17 cellular contexts compared by ENCODE assay signal in genomic region chr3:159238646-159239045, GRCh38.
"Had no signal": no experiment of that assay in that cellular context is flagged by ENCODE, and none has a peak within 500 bp of the region (broad histone marks: within the 10 kb centered on the region; RNA-seq: fewer than 3 reads in every experiment).

No MANE protein-coding gene starts in this region.

- H3K4me1 ChIP-seq: heart right ventricle, parathyroid adenoma, tibial artery had no signal

- H3K27ac Mint-ChIP-seq: activated CD4-positive, alpha-beta T cell treated with anti-CD3 and anti-CD28 coated beads, Interleukin-2, amount 10 ng/mL, durations not matched to agents 7 days and 5 days; activated naive CD8-positive, alpha-beta T cell; activated T-cell treated with anti-CD3 and anti-CD28 coated beads, Interleukin-2, amount 50 U/mL, for 72 hours; naive thymus-derived CD4-positive, alpha-beta T cell; stimulated activated memory B cell treated with anti-CD40 and anti-IgM and Interleukin-4, amounts not matched to agents 10 μg/mL and 1 μg/mL and 100 μg/mL, for 72 hours had no signal

- ATAC-seq: activated T-cell treated with anti-CD3 and anti-CD28 coated beads, Interleukin-2, amount 50 U/mL, for 72 hours; left colon; naive thymus-derived CD4-positive, alpha-beta T cell; stimulated activated memory B cell treated with anti-CD40 and anti-IgM and Interleukin-4, amounts not matched to agents 10 μg/mL and 1 μg/mL and 100 μg/mL, for 72 hours had no signal

- DNase-seq: activated CD4-positive, alpha-beta T cell treated with anti-CD3 and anti-CD28 coated beads, Interleukin-2, amount 10 ng/mL, durations not matched to agents 7 days and 5 days; activated CD4-positive, CD25-positive, alpha-beta regulatory T cell; activated CD8-positive, alpha-beta memory T cell treated with anti-CD3 and anti-CD28 coated beads, Interleukin-2, amount 50 U/mL, for 48 hours; activated gamma-delta T cell; activated T-cell treated with anti-CD3 and anti-CD28 coated beads, Interleukin-2, amount 50 U/mL, for 72 hours; cortex of kidney; effector CD8-positive, alpha-beta T cell; heart right ventricle; left colon; naive thymus-derived CD4-positive, alpha-beta T cell; sigmoid colon; stimulated activated CD4-positive, alpha-beta T cell treated with anti-CD3 and anti-CD28 coated beads, Interleukin-2, amount 100 ng/mL, for 48 hours; tibial artery had no signal

- H3K9me3 ChIP-seq: heart right ventricle, sigmoid colon, tibial artery had no signal

- H3K27ac ChIP-seq: heart right ventricle, parathyroid adenoma, sigmoid colon, tibial artery had no signal

- H3K36me3 ChIP-seq: heart right ventricle, sigmoid colon, tibial artery had no signal

- H3K4me3 ChIP-seq: heart right ventricle, lung, sigmoid colon, tibial artery had no signal

- H3K27me3 Mint-ChIP-seq: stimulated activated memory B cell treated with anti-CD40 and anti-IgM and Interleukin-4, amounts not matched to agents 10 μg/mL and 1 μg/mL and 100 μg/mL, for 72 hours had no signal

- H3K9ac ChIP-seq: parathyroid adenoma had no signal

- H3K36me3 Mint-ChIP-seq: activated naive CD8-positive, alpha-beta T cell; naive thymus-derived CD4-positive, alpha-beta T cell; stimulated activated memory B cell treated with anti-CD40 and anti-IgM and Interleukin-4, amounts not matched to agents 10 μg/mL and 1 μg/mL and 100 μg/mL, for 72 hours had no signal

- H3K4me1 Mint-ChIP-seq: activated CD4-positive, alpha-beta T cell treated with anti-CD3 and anti-CD28 coated beads, Interleukin-2, amount 10 ng/mL, durations not matched to agents 7 days and 5 days; naive thymus-derived CD4-positive, alpha-beta T cell; stimulated activated memory B cell treated with anti-CD40 and anti-IgM and Interleukin-4, amounts not matched to agents 10 μg/mL and 1 μg/mL and 100 μg/mL, for 72 hours had no signal

- H3K4me3 Mint-ChIP-seq: activated CD4-positive, alpha-beta T cell treated with anti-CD3 and anti-CD28 coated beads, Interleukin-2, amount 10 ng/mL, durations not matched to agents 7 days and 5 days; activated naive CD8-positive, alpha-beta T cell; activated T-cell treated with anti-CD3 and anti-CD28 coated beads, Interleukin-2, amount 50 U/mL, for 72 hours; naive thymus-derived CD4-positive, alpha-beta T cell; stimulated activated memory B cell treated with anti-CD40 and anti-IgM and Interleukin-4, amounts not matched to agents 10 μg/mL and 1 μg/mL and 100 μg/mL, for 72 hours had no signal

- H3K9me3 Mint-ChIP-seq: activated CD4-positive, alpha-beta T cell treated with anti-CD3 and anti-CD28 coated beads, Interleukin-2, amount 10 ng/mL, durations not matched to agents 7 days and 5 days; stimulated activated memory B cell treated with anti-CD40 and anti-IgM and Interleukin-4, amounts not matched to agents 10 μg/mL and 1 μg/mL and 100 μg/mL, for 72 hours had no signal

- H3K27me3 ChIP-seq: sigmoid colon, tibial artery had no signal
